35 cellular contexts compared by ENCODE assay signal in the genomic region with DNA sequence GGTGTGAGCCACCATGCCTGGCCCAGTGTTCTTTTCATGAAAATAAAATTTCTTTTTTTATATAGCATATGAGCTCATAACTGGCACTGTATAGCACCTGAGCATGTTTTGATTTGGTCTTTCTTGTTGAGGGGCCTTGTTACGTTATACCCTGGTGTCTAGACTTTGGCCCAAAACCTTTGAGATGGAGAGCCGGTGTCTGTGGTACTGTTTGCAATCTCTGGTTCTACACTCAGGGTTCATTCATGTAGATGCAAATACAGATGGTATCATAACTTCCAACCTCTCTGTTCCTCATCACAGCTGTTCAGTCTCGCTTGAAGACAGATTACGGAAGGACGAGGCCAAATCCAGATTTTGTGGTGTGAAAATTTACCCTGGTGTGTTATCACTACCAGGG. TPM values are rescaled to one million over a fixed set of nuclear protein-coding genes. Genes with fewer than 3 reads are reported as not detected.
"Had no signal": no experiment of that assay in that cellular context is flagged by ENCODE, and none has a peak within 500 bp of the region (broad histone marks: within the 10 kb centered on the region; RNA-seq: fewer than 3 reads in every experiment).

A gene with protein sequence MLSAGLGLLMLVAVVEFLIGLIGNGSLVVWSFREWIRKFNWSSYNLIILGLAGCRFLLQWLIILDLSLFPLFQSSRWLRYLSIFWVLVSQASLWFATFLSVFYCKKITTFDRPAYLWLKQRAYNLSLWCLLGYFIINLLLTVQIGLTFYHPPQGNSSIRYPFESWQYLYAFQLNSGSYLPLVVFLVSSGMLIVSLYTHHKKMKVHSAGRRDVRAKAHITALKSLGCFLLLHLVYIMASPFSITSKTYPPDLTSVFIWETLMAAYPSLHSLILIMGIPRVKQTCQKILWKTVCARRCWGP (plus strand): TSS at position 301 of the 400 bp plus-strand sequence. CDS start 145 bp downstream, outside the sequence.

- H3K9me3 ChIP-seq: MG63 had no signal

- H3K36me3 ChIP-seq: MG63 had no signal

- H3K4me2 ChIP-seq: KMS-11 had no signal

- H3K27ac ChIP-seq: KMS-11 had no signal

- H3K4me3 ChIP-seq: MG63 had no signal

- H3K27me3 ChIP-seq: MG63 had no signal

- DNase-seq: Karpas-422, Kasumi-1, KG1, MG63, MM.1S, MV-4-11, NCI-H1048, NCI-H1092, NCI-H1092 treated with DMSO at 0.1 percent for 48 hours, NCI-H1105, NCI-H1105 treated with DMSO at 0.1 percent for 48 hours, NCI-H1417, NCI-H1417 treated with DMSO at 0.1 percent for 48 hours, NCI-H1436, NCI-H1436 treated with DMSO at 0.1 percent for 48 hours, NCI-H146, NCI-H1694, NCI-H1694 treated with DMSO at 0.1 percent for 48 hours, NCI-H187, NCI-H187 treated with DMSO at 0.1 percent for 48 hours, NCI-H1930, NCI-H2029, NCI-H2029 treated with DMSO at 0.1 percent for 48 hours, NCI-H2081, NCI-H2081 treated with DMSO at 0.1 percent for 48 hours, NCI-H2107, NCI-H2171, NCI-H2171 treated with DMSO at 0.1 percent for 48 hours, NCI-H2227 treated with DMSO at 0.1 percent for 48 hours, NCI-H226, NCI-H345, NCI-H446, NCI-H446 treated with DMSO at 0.1 percent for 48 hours had no signal

- H3K9ac ChIP-seq: KMS-11 had no signal

RNA-seq across cellular contexts. Expression of the gene that starts here (rescaled TPM):
- total RNA-seq: LHCN-M2 had no signal
